ENCODE assay signal across 10 cellular contexts in genomic region chr9:134435527-134436355, GRCh38.
A peak's percentile ranks its signal among the peaks of the same experiment; 100 is the strongest.
DNase-seq lines count a peak whose midpoint lies in the region; TF ChIP-seq lines count a peak whose summit lies in the region.
"Had no signal": no experiment of that assay in that cellular context is flagged by ENCODE, and none has a peak within 500 bp of the region (broad histone marks: within the 10 kb centered on the region; RNA-seq: fewer than 3 reads in every experiment).

No MANE protein-coding gene starts in this region.

- POLR2A ChIA-PET in activated CD4-positive, alpha-beta memory T cell treated with anti-CD3 and anti-CD28 coated beads for 36 hours (lab: Charles Lee), result no interaction called here

- TF ChIP-seq CTCF in breast epithelium (IDR thresholded peaks at IDR 0.05), result no peak

- H2BK15ac ChIP-seq in mesenchymal stem cell (ENCODE audit: low read depth, poor library complexity, severe bottlenecking), result peak overlapping the region; percentile 12

- peak overlapping the region; percentile 3 for H2BK5ac ChIP-seq in mesenchymal stem cell (ENCODE audit: low read depth, low read length, poor library complexity, severe bottlenecking)

- WGBS in mesenchymal stem cell, result 85% methylated on average over 17 of the region's 17 CpGs

- peak overlapping the region; percentile 20 for H3K4me2 ChIP-seq in mesenchymal stem cell (ENCODE audit: low read length, poor library complexity, severe bottlenecking)

- H3K4me3 ChIP-seq in NT2/D1 (ENCODE audit: insufficient read length, low read depth) (no peak overlapping the region), breast epithelium (peak overlapping the region in 2 of 3 donors; percentile 20 to 55), mesenchymal stem cell (ENCODE audit: insufficient read depth in 1 of 2, low read depth in 1 of 2, low read length in 2 of 2) (no peak overlapping the region), stomach smooth muscle (ENCODE audit: low read length in 2 of 2) (peak overlapping the region; percentile 20 to 47)

- peaks cover 3% of the 10 kb centered on the region for H3K36me3 Mint-ChIP-seq in activated CD4-positive, alpha-beta memory T cell treated with anti-CD3 and anti-CD28 coated beads for 36 hours

- H3K4ac ChIP-seq in mesenchymal stem cell (ENCODE audit: low read depth in 1 of 2, low read length in 2 of 2), result peak overlapping the region; percentile 16 to 90

- H3K4me1 ChIP-seq in NT2/D1 (ENCODE audit: insufficient read depth, insufficient read length) (peaks cover 25% of the 10 kb centered on the region), breast epithelium (peaks cover 19 to 65% of the 10 kb centered on the region in 2 donors), mesenchymal stem cell (ENCODE audit: control insufficient read depth, insufficient read depth, low read depth, low read length) (peaks cover 56% of the 10 kb centered on the region), stomach smooth muscle (ENCODE audit: control insufficient read depth, insufficient read depth, low read length) (peaks cover 80% of the 10 kb centered on the region)

- peak overlapping the region; percentile 25 for H3K9ac ChIP-seq in NT2/D1 (ENCODE audit: insufficient read length, low read depth)
- no peak overlapping the region for H3K9ac ChIP-seq in mesenchymal stem cell (ENCODE audit: low read length)
- H3K9ac ChIP-seq in stomach smooth muscle (ENCODE audit: low read length in 2 of 2), result peak overlapping the region; percentile 29 to 33

- H3K27ac ChIP-seq in breast epithelium (peak overlapping the region; percentile 85 to 95), mesenchymal stem cell (ENCODE audit: low read length, poor library complexity, severe bottlenecking) (peak overlapping the region; percentile 75), stomach smooth muscle (ENCODE audit: low read length) (peak overlapping the region; percentile 94)

- peak overlapping the region in 1 of 2 experiments; percentile 63 for H3K14ac ChIP-seq in mesenchymal stem cell (ENCODE audit: low read length in 2 of 2)

- H3K9me3 ChIP-seq in NT2/D1 (ENCODE audit: insufficient read depth, low read length), result no peaks in the 10 kb centered on the region
- no peaks in the 10 kb centered on the region for H3K9me3 ChIP-seq in breast epithelium
- no peaks in the 10 kb centered on the region for H3K9me3 ChIP-seq in mesenchymal stem cell (ENCODE audit: control insufficient read depth, low read length)
- H3K9me3 ChIP-seq in stomach smooth muscle (ENCODE audit: control insufficient read depth in 2 of 2, low read length in 2 of 2), result no peaks in the 10 kb centered on the region

- H4K8ac ChIP-seq in mesenchymal stem cell (ENCODE audit: low read length), result peak overlapping the region; percentile 57

- H3K23ac ChIP-seq in mesenchymal stem cell (ENCODE audit: low read length in 2 of 2), result no peak overlapping the region

- peaks cover 9% of the 10 kb centered on the region for H3K79me1 ChIP-seq in mesenchymal stem cell (replicated peaks; ENCODE audit: low read length, poor library complexity, severe bottlenecking)

- H2AK5ac ChIP-seq in mesenchymal stem cell (ENCODE audit: low read length, severe bottlenecking), result peak overlapping the region; percentile 87

- no peak overlapping the region for H3K27ac Mint-ChIP-seq in activated CD4-positive, alpha-beta memory T cell treated with anti-CD3 and anti-CD28 coated beads for 36 hours

- TF ChIP-seq POLR2A in breast epithelium (IDR thresholded peaks at IDR 0.05), result no peak

- H3K9me3 Mint-ChIP-seq in activated CD4-positive, alpha-beta memory T cell treated with anti-CD3 and anti-CD28 coated beads for 36 hours, result no peaks in the 10 kb centered on the region

- no peaks in the 10 kb centered on the region for H3K27me3 Mint-ChIP-seq in activated CD4-positive, alpha-beta memory T cell treated with anti-CD3 and anti-CD28 coated beads for 36 hours

- CTCF ChIA-PET in activated CD4-positive, alpha-beta memory T cell treated with anti-CD3 and anti-CD28 coated beads for 36 hours (lab: Charles Lee), result interaction anchor here (0.6 to 1.2 kb wide), 2 partner anchors 265 to 272 kb away, joined by 3 to 7 read pairs; no protein-coding TSS in a partner anchor

- peak overlapping the region; percentile 50 to 96 for H3K18ac ChIP-seq in mesenchymal stem cell (ENCODE audit: low read depth in 1 of 2, low read length in 2 of 2)

- DNase-seq in NT2/D1 (ENCODE audit: low read depth, low spot score), result no peak
- DNase-seq in breast epithelium (ENCODE audit: low spot score in 2 of 2), result no peak
- no peak for DNase-seq in mesenchymal stem cell
- DNase-seq in stimulated activated CD4-positive, alpha-beta T cell treated with anti-CD3 and anti-CD28 coated beads, Interleukin-1b, Interleukin-23, amount 100 ng/mL, for 48 hours, result no peak
- DNase-seq in activated CD4-positive, alpha-beta memory T cell treated with anti-CD3 and anti-CD28 coated beads for 36 hours, result no peak
- no peak for DNase-seq in GOT3 (lab: John Stamatoyannopoulos, UW)
- DNase-seq in glomerular visceral epithelial cell (ENCODE audit: extremely low spot score), result no peak
- DNase-seq: KG1, NCI-H526 treated with DMSO at 0.1 percent for 48 hours had no signal

- H3K36me3 ChIP-seq in NT2/D1 (ENCODE audit: insufficient read depth, insufficient read length, low read length), result peaks cover 43% of the 10 kb centered on the region
- H3K36me3 ChIP-seq in breast epithelium, result no peaks in the 10 kb centered on the region
- H3K36me3 ChIP-seq in mesenchymal stem cell (ENCODE audit: control insufficient read depth in 1 of 2, insufficient read depth in 2 of 2, low read depth in 1 of 2, low read length in 2 of 2), result peaks cover 33 to 62% of the 10 kb centered on the region in 2 experiments
- H3K36me3 ChIP-seq in stomach smooth muscle (ENCODE audit: control insufficient read depth in 2 of 2, insufficient read depth in 2 of 2, low read length in 2 of 2), result peaks cover 9 to 10% of the 10 kb centered on the region in 2 donors

- H2AFZ ChIP-seq in mesenchymal stem cell (ENCODE audit: low read depth, low read length), result no peak overlapping the region

- H2BK120ac ChIP-seq in mesenchymal stem cell (ENCODE audit: low read depth, low read length), result peak overlapping the region; percentile 37

- H4K91ac ChIP-seq in mesenchymal stem cell (ENCODE audit: low read length), result peak overlapping the region; percentile 83

- H3K4me3 Mint-ChIP-seq in activated CD4-positive, alpha-beta memory T cell treated with anti-CD3 and anti-CD28 coated beads for 36 hours, result no peak overlapping the region

- H3K4me1 Mint-ChIP-seq in activated CD4-positive, alpha-beta memory T cell treated with anti-CD3 and anti-CD28 coated beads for 36 hours (ENCODE audit: low read depth), result no peaks in the 10 kb centered on the region

- intact Hi-C loops in breast epithelium (cut with DNase I; ENCODE audit: low total_unique reads), result loop anchor here (10.0 kb wide), 1 partner anchor 111 kb away; the partner anchor contains the start of gene RXRA
- intact Hi-C loops in activated CD4-positive, alpha-beta memory T cell treated with anti-CD3 and anti-CD28 coated beads for 36 hours (cut with micrococcal nuclease), result no loop called here

- peak overlapping the region; percentile 20 to 88 for H2BK12ac ChIP-seq in mesenchymal stem cell (ENCODE audit: low read length in 2 of 2)

- H3K27me3 ChIP-seq in NT2/D1 (ENCODE audit: insufficient read depth, insufficient read length) (no peaks in the 10 kb centered on the region), breast epithelium (no peaks in the 10 kb centered on the region), mesenchymal stem cell (ENCODE audit: control insufficient read depth in 1 of 2, insufficient read depth in 1 of 2, low read length in 2 of 2) (no peaks in the 10 kb centered on the region), stomach smooth muscle (ENCODE audit: control insufficient read depth in 1 of 2, insufficient read depth in 2 of 2, low read length in 2 of 2) (no peaks in the 10 kb centered on the region)

Comparison
In these comparisons a context has a peak if more than half of its experiments do, and no peak if none do; other contexts are left out.
1. H3K4me3 ChIP-seq: peak in breast epithelium (2 of 3) and stomach smooth muscle (2 of 2); none in NT2/D1 (single experiment) and mesenchymal stem cell (0 of 2).
2. Peak in every context shown above with its lines, with median percentiles within 50 percentile points of each other: H3K27ac ChIP-seq.